In genomic region chr12:128933039-128933438, GRCh38 we compare ENCODE assay signal across 1 cellular context.
TF ChIP-seq lines count a peak whose summit lies in the region.

No MANE protein-coding gene starts in this region.

TF ChIP-seq in K562, 482 proteins besides CTCF, POLR2A, EP300 and RAD21 (continued from another document and continues in another):
- TF ChIP-seq SPI1 (IDR thresholded peaks at IDR 0.05; ENCODE audit: borderline replicate concordance, low read depth, low read length) (peak; percentile 31; the same call in 1 of the 2 replicates), KAT2B (IDR thresholded peaks at IDR 0.05; ENCODE audit: low read depth, low read length) (no peak), E2F3 (CRISPR knock-in tag; IDR thresholded peaks at IDR 0.05) (no peak), FOXJ2 (tag; IDR thresholded peaks at IDR 0.05) (no peak), ZNF408 (CRISPR knock-in tag; IDR thresholded peaks at IDR 0.05; ENCODE audit: low read depth) (no peak), ZNF12 (CRISPR knock-in tag; IDR thresholded peaks at IDR 0.05) (no peak), ZNF445 (CRISPR knock-in tag; IDR thresholded peaks at IDR 0.05; ENCODE audit: low read depth) (no peak), IFI16 (CRISPR knock-in tag; IDR thresholded peaks at IDR 0.05) (no peak), CREM (IDR thresholded peaks at IDR 0.05; ENCODE audit: low read depth) (peak; percentile 53; the same call in 1 of the 2 replicates), PCBP2 (IDR thresholded peaks at IDR 0.05; ENCODE audit: low read depth, low read length, poor library complexity, severe bottlenecking) (no peak), ZHX1 (conservative IDR thresholded peaks at IDR 0.05; ENCODE audit: low read length) (no peak), ZNF217 (CRISPR knock-in tag; IDR thresholded peaks at IDR 0.05) (no peak), ZNF184 (CRISPR knock-in tag; IDR thresholded peaks at IDR 0.05) (no peak), ZNF518B (CRISPR knock-in tag; IDR thresholded peaks at IDR 0.05) (no peak), HNRNPLL (IDR thresholded peaks at IDR 0.05; ENCODE audit: low read depth, low read length, poor library complexity, severe bottlenecking) (peak; percentile 81), NR0B1 (IDR thresholded peaks at IDR 0.05; ENCODE audit: partially characterized antibody) (no peak), YY1 (IDR thresholded peaks at IDR 0.05; ENCODE audit: borderline replicate concordance in 1 of 3, control insufficient read depth in 1 of 3, extremely low read depth in 1 of 3, insufficient read depth in 3 of 3, insufficient read length in 1 of 3, insufficient replicate concordance in 2 of 3, low read depth in 1 of 3, low read length in 2 of 3) (peak in 1 of 3 experiments; percentile 19), TFAP4 (CRISPR knock-in tag; IDR thresholded peaks at IDR 0.05; ENCODE audit: borderline replicate concordance) (no peak), CBX3 (IDR thresholded peaks at IDR 0.05; ENCODE audit: borderline replicate concordance in 1 of 2, low read length in 2 of 2) (peak in 1 of 2 experiments; percentile 46; a peak in 1 of 3 replicates), SMAD4 (CRISPR knock-in tag; conservative IDR thresholded peaks at IDR 0.05) (no peak), E2F6 (IDR thresholded peaks at IDR 0.05; ENCODE audit: borderline replicate concordance in 1 of 2, extremely low read depth in 1 of 2, insufficient read depth in 1 of 2, insufficient read length in 1 of 2, low read depth in 1 of 2, low read length in 1 of 2, poor library complexity in 1 of 2, severe bottlenecking in 1 of 2) (peak; percentile 73 to 95), ETV1 (tag; conservative IDR thresholded peaks at IDR 0.05; ENCODE audit: low read depth) (0 out of 2 replicates have a peak, but pooled peaks have one; percentile 25), CBX1 (IDR thresholded peaks at IDR 0.05; ENCODE audit: low read depth) (no peak), ATF7 (IDR thresholded peaks at IDR 0.05) (no peak), KLF6 (CRISPR knock-in tag; IDR thresholded peaks at IDR 0.05; ENCODE audit: borderline replicate concordance) (no peak), ZNF512 (tag; IDR thresholded peaks at IDR 0.05) (no peak), NR4A1 (CRISPR knock-in tag; IDR thresholded peaks at IDR 0.05) (no peak), NR4A1 (tag; IDR thresholded peaks at IDR 0.05) (no peak), SNIP1 (IDR thresholded peaks at IDR 0.05; ENCODE audit: low read depth) (no peak), SAP30 (IDR thresholded peaks at IDR 0.05; ENCODE audit: borderline replicate concordance, insufficient read depth, low read depth, low read length, poor library complexity, severe bottlenecking) (no peak), AFF1 (IDR thresholded peaks at IDR 0.05; ENCODE audit: low read depth in 1 of 2, partially characterized antibody in 2 of 2) (no peak), LCOR (CRISPR knock-in tag; IDR thresholded peaks at IDR 0.05) (no peak), ZKSCAN3 (CRISPR knock-in tag; IDR thresholded peaks at IDR 0.05) (no peak), RBM15 (IDR thresholded peaks at IDR 0.05; ENCODE audit: insufficient read depth, low read length) (no peak), EGR1 (conservative IDR thresholded peaks at IDR 0.05) (no peak), ZNF311 (CRISPR knock-in tag; IDR thresholded peaks at IDR 0.05) (no peak), COPS2 (conservative IDR thresholded peaks at IDR 0.05) (no peak), HDAC2 (IDR thresholded peaks at IDR 0.05) (no peak), NFYB (IDR thresholded peaks at IDR 0.05; ENCODE audit: extremely low read depth, insufficient read length) (no peak), ERF (CRISPR knock-in tag; IDR thresholded peaks at IDR 0.05) (no peak), HIVEP1 (CRISPR knock-in tag; IDR thresholded peaks at IDR 0.05) (no peak), CC2D1A (IDR thresholded peaks at IDR 0.05) (no peak), CBFA2T3 (IDR thresholded peaks at IDR 0.05) (no peak), PRMT5 (CRISPR knock-in tag; IDR thresholded peaks at IDR 0.05) (no peak), NCOA4 (IDR thresholded peaks at IDR 0.05; ENCODE audit: partially characterized antibody) (no peak), CGGBP1 (CRISPR knock-in tag; IDR thresholded peaks at IDR 0.05) (no peak), ELF1 (tag; IDR thresholded peaks at IDR 0.05) (0 out of 2 replicates have a peak, but pooled peaks have one; percentile 28), MAX (CRISPR knock-in tag; IDR thresholded peaks at IDR 0.05) (0 out of 2 replicates have a peak, but pooled peaks have one; percentile 44), JUND (IDR thresholded peaks at IDR 0.05; ENCODE audit: borderline replicate concordance, low read depth, low read length) (no peak), JUND (tag; IDR thresholded peaks at IDR 0.05; ENCODE audit: borderline replicate concordance, low read depth, low read length) (no peak), CCNT2 (IDR thresholded peaks at IDR 0.05; ENCODE audit: borderline replicate concordance, extremely low read depth, insufficient read length, low read depth, low read length) (no peak), CXXC5 (CRISPR knock-in tag; IDR thresholded peaks at IDR 0.05) (peak; percentile 61), NRF1 (conservative IDR thresholded peaks at IDR 0.05 in 1 of 2, IDR thresholded peaks at IDR 0.05 in 1 of 2) (peak; percentile 92 to 93), CREB1 (IDR thresholded peaks at IDR 0.05) (no peak), CREB1 (CRISPR knock-in tag; IDR thresholded peaks at IDR 0.05) (0 out of 2 replicates have a peak, but pooled peaks have one; percentile 39), ZNF23 (CRISPR knock-in tag; IDR thresholded peaks at IDR 0.05) (no peak), STAT5A (IDR thresholded peaks at IDR 0.05; ENCODE audit: borderline replicate concordance, low read length) (no peak)
